Comparison of ENCODE assay signal across 8 cellular contexts in the genomic region with DNA sequence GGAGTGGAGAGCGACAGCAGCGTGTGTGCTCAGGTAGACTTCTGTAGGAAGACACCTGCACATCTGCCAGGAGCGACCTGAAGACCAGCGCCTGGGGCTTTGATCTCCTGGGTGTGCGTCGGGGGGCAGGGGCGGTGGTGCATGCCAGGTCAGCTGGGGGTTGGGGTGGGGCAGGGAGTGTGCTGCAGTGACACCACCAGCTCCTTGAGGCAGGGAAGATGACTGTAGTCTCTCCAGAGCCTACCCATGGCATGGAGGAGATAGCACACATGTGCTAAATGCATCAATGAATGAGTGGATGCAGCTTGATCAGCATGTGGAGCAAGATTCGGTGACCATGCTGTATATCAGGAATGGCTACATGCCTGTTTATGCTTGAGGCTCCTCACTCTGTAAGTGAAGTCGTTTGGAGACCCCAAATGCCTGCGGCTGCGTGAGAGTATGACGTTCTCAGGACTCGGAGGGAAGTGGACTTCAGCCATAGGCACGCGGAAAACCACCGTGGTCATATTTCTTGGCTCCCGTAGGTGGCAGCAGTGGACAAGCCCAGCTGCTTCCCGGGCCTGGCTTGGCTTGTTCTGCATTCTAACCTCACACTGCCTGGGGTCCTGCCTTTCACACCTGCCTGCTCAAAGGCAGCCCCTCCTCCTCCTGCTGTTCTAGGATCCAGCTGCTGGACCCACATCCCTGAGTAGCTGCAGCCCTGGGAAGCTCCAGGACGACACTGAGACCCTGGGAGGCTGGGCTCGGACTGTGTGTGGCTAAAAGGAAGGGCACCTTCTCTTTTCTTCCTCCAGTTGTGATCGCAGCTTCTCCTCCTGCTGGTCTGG. TPM values are rescaled to one million over a fixed set of nuclear protein-coding genes. Genes with fewer than 3 reads are reported as not detected.
A peak's percentile ranks its signal among the peaks of the same experiment; 100 is the strongest.
DNase-seq lines count a peak whose midpoint lies in the region; ATAC-seq and TF ChIP-seq lines count a peak whose summit lies in the region.

No MANE protein-coding gene starts in this region.

- TF ChIP-seq CTCF in Loucy (conservative IDR thresholded peaks at IDR 0.05; ENCODE audit: low read length): peak; percentile 65
- TF ChIP-seq CTCF in RWPE1 (conservative IDR thresholded peaks at IDR 0.05; ENCODE audit: low read depth): peak; percentile 80
- peak; percentile 84 to 85 for TF ChIP-seq CTCF in right atrium auricular region (IDR thresholded peaks at IDR 0.05)

- CTCF ChIA-PET in RWPE1 (lab: Yijun Ruan, JAX): interaction anchor here (0.6 to 1.1 kb wide), 11 partner anchors 9 to 533 kb away, joined by 3 to 4 read pairs (median 4); no protein-coding TSS in a partner anchor

- H3K9me3 ChIP-seq in CD4-positive, CD25-positive, alpha-beta regulatory T cell (ENCODE audit: control insufficient read depth in 2 of 2, low read length in 2 of 2): no peaks in the 10 kb centered on the region
- H3K9me3 ChIP-seq in Loucy (ENCODE audit: insufficient read depth, low read depth, low read length) (no peaks in the 10 kb centered on the region), adipocyte (ENCODE audit: control insufficient read depth, low read length) (no peaks in the 10 kb centered on the region), right atrium auricular region (no peaks in the 10 kb centered on the region)

- H2AFZ ChIP-seq in Loucy (ENCODE audit: low read length): peak overlapping the region; percentile 95

- H3K36me3 ChIP-seq in CD4-positive, CD25-positive, alpha-beta regulatory T cell (ENCODE audit: control insufficient read depth, insufficient read depth, low read length): no peaks in the 10 kb centered on the region
- H3K36me3 ChIP-seq in Loucy (ENCODE audit: insufficient read depth, low read length) (no peaks in the 10 kb centered on the region), adipocyte (ENCODE audit: control insufficient read depth, insufficient read depth, low read length, severe bottlenecking) (no peaks in the 10 kb centered on the region), right atrium auricular region (no peaks in the 10 kb centered on the region)

- H3K4me1 Mint-ChIP-seq in CD4-positive, CD25-positive, alpha-beta regulatory T cell: peaks cover 0 to 3% (median 0%) of the 10 kb centered on the region in 4 donors

- H3K27me3 ChIP-seq in CD4-positive, CD25-positive, alpha-beta regulatory T cell (ENCODE audit: control insufficient read depth, insufficient read depth, low read length): no peaks in the 10 kb centered on the region
- H3K27me3 ChIP-seq in Loucy (ENCODE audit: insufficient read depth, low read length, poor library complexity, severe bottlenecking) (no peaks in the 10 kb centered on the region), adipocyte (replicated peaks; ENCODE audit: control insufficient read depth, insufficient read depth, low read length) (no peaks in the 10 kb centered on the region), right atrium auricular region (no peaks in the 10 kb centered on the region)

- peaks cover 4% of the 10 kb centered on the region for H3K4me1 ChIP-seq in CD4-positive, CD25-positive, alpha-beta regulatory T cell (ENCODE audit: control insufficient read depth, insufficient read depth, low read length, poor library complexity, severe bottlenecking)
- H3K4me1 ChIP-seq in Loucy (ENCODE audit: insufficient read depth, low read length, poor library complexity, severe bottlenecking) (peaks cover 3% of the 10 kb centered on the region), adipocyte (ENCODE audit: control insufficient read depth, insufficient read depth, low read length) (peaks cover 16% of the 10 kb centered on the region), right atrium auricular region (no peaks in the 10 kb centered on the region)

- H3K4me3 ChIP-seq in CD4-positive, CD25-positive, alpha-beta regulatory T cell (ENCODE audit: low read depth, low read length): no peak overlapping the region
- H3K4me3 ChIP-seq in Loucy (ENCODE audit: low read length, poor library complexity, severe bottlenecking) (no peak overlapping the region), adipocyte (ENCODE audit: low read length) (no peak overlapping the region), right atrium auricular region (no peak overlapping the region)

- H3K4me3 Mint-ChIP-seq in CD4-positive, CD25-positive, alpha-beta regulatory T cell: no peak overlapping the region

- peak overlapping the region; percentile 5 for H3K9ac ChIP-seq in Loucy (ENCODE audit: low read depth, low read length, poor library complexity, severe bottlenecking)
- H3K9ac ChIP-seq in adipocyte (ENCODE audit: low read length): no peak overlapping the region

- POLR2A ChIA-PET in RWPE1 (lab: Yijun Ruan, JAX; ENCODE audit: low non-redundant PET): no interaction called here

- H3K79me2 ChIP-seq in Loucy (ENCODE audit: insufficient read depth, low read length): no peaks in the 10 kb centered on the region

- peak in 2 of 3 donors; percentile 15 to 51 for DNase-seq in CD4-positive, CD25-positive, alpha-beta regulatory T cell
- peak; percentile 64 for DNase-seq in RWPE1 (ENCODE audit: low spot score)
- DNase-seq in adipocyte (ENCODE audit: low read depth): peak; percentile 87
- peak; percentile 68 for DNase-seq in right atrium auricular region (ENCODE audit: low spot score)
- DNase-seq in putamen (ENCODE audit: low spot score): peak; percentile 53
- DNase-seq in NCI-H1048 (lab: John Stamatoyannopoulos, UW): no peak

- no peaks in the 10 kb centered on the region for H3F3A ChIP-seq in Loucy (ENCODE audit: low read depth)

- no peaks in the 10 kb centered on the region for H3K9me3 Mint-ChIP-seq in CD4-positive, CD25-positive, alpha-beta regulatory T cell

- H3K9me2 ChIP-seq in Loucy (replicated peaks; ENCODE audit: low read depth, low read length): no peaks in the 10 kb centered on the region

- H3K27me3 Mint-ChIP-seq in CD4-positive, CD25-positive, alpha-beta regulatory T cell: no peaks in the 10 kb centered on the region

- no peak overlapping the region for H3K27ac Mint-ChIP-seq in CD4-positive, CD25-positive, alpha-beta regulatory T cell

- H3K36me3 Mint-ChIP-seq in CD4-positive, CD25-positive, alpha-beta regulatory T cell: no peaks in the 10 kb centered on the region

- no peaks in the 10 kb centered on the region for H4K20me1 ChIP-seq in Loucy (ENCODE audit: insufficient read depth, low read length, poor library complexity, severe bottlenecking)

- peak in 1 of 2 donors; percentile 42 for ATAC-seq in CD4-positive, CD25-positive, alpha-beta regulatory T cell (ENCODE audit: low read depth in 2 of 2)
- peak; percentile 60 for ATAC-seq in GM19397 (IDR thresholded peaks at IDR 0.05; ENCODE audit: unreplicated experiment)

- peak overlapping the region; percentile 50 for H3K4me2 ChIP-seq in Loucy (ENCODE audit: low read depth, low read length, poor library complexity, severe bottlenecking)

- H3K27ac ChIP-seq in CD4-positive, CD25-positive, alpha-beta regulatory T cell (ENCODE audit: insufficient read depth, low read length, poor library complexity, severe bottlenecking): no peak overlapping the region
- H3K27ac ChIP-seq in RWPE1 (no peak overlapping the region), right atrium auricular region (no peak overlapping the region)

RNA-seq across cellular contexts. Expression of gene KCNK16, which starts 39.4 kb away (rescaled TPM):
- not detected for total RNA-seq in CD4-positive, CD25-positive, alpha-beta regulatory T cell
- polyA plus RNA-seq in CD4-positive, CD25-positive, alpha-beta regulatory T cell: not detected
- total RNA-seq in right atrium auricular region: not detected

RNA-seq across cellular contexts. Expression of gene KCNK17, which starts 47.7 kb away (rescaled TPM):
- not detected for total RNA-seq in CD4-positive, CD25-positive, alpha-beta regulatory T cell
- polyA plus RNA-seq in CD4-positive, CD25-positive, alpha-beta regulatory T cell: not detected
- 1 to 10 TPM in 1 of 2 donors, under 1 TPM in 1; 0.98 to 1.3 TPM for total RNA-seq in right atrium auricular region
